8 cellular contexts compared by ENCODE assay signal in the genomic region with DNA sequence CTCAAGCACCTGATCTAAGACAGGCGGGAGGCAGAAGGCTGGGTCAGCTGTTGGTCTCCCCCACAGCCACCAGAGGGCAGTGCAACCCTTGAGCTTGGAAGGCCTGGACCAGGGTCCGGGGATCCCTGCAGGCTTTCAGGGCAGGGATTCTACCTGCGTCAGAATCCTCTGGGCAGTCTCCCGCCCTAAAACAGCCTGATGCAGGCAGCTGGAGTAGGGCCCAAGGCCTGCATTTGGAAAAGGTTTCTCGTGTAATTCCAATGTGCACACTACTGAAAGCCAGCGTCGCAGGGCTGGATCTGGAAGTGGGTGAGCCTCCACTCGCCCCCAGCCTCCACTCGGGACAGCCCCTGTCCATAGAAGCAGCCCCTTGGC. TPM values are rescaled to one million over a fixed set of nuclear protein-coding genes. Genes with fewer than 3 reads are reported as not detected.
DNase-seq lines count a peak whose midpoint lies in the region; ATAC-seq and TF ChIP-seq lines count a peak whose summit lies in the region.

No MANE protein-coding gene starts in this region.

- TF ChIP-seq CTCF in lung (IDR thresholded peaks at IDR 0.05; ENCODE audit: control extremely low read depth, extremely low read depth) = peak; percentile 53

- no peak overlapping the region for H3K27ac ChIP-seq in lung (ENCODE audit: low read depth in 1 of 2, low read length in 1 of 2)

- 59 to 64% methylated on average over 9 of the region's 9 CpGs for WGBS in lung, 2 donors

- peak; percentile 46 for DNase-seq in COR-L47 (lab: John Stamatoyannopoulos, UW)
- DNase-seq in HCEC 1CT = peak; percentile 34
- DNase-seq in NCI-H226 = peak; percentile 26
- DNase-seq in activated CD4-positive, alpha-beta T cell treated with anti-CD3 and anti-CD28 coated beads, Interleukin-2, amount 50 U/mL, for 24 hours (ENCODE audit: low read depth in 1 of 2, low spot score in 1 of 2) = peak; percentile 50 to 63
- peak; percentile 36 to 73 for DNase-seq in dermis microvascular lymphatic vessel endothelial cell (ENCODE audit: low read depth in 2 of 2)
- DNase-seq in lung (ENCODE audit: low spot score) = peak; percentile 60
- peak; percentile 21 to 30 for DNase-seq in stimulated activated CD8-positive, alpha-beta memory T cell treated with anti-CD3 and anti-CD28 coated beads, Interleukin-2, amount 100 ng/mL, for 1 hour (ENCODE audit: low read depth in 2 of 2)
- no peak for DNase-seq in amniotic stem cell (lab: John Stamatoyannopoulos, UW)

- H3K27me3 ChIP-seq in lung (ENCODE audit: control insufficient read depth, insufficient read depth) = no peaks in the 10 kb centered on the region

- H3K9me3 ChIP-seq in lung (ENCODE audit: control insufficient read depth in 2 of 2, insufficient read depth in 1 of 2, low read length in 1 of 2) = peaks cover 0 to 2% of the 10 kb centered on the region in 2 donors

- H3K4me1 ChIP-seq in lung (ENCODE audit: control insufficient read depth in 2 of 2, insufficient read depth in 2 of 2, low read length in 2 of 2) = no peaks in the 10 kb centered on the region

- ATAC-seq in lung (ENCODE audit: insufficient read depth, low FRiP score) = no peak

- H3K4me3 ChIP-seq in lung = no peak overlapping the region

- peaks cover 0 to 31% of the 10 kb centered on the region in 2 donors for H3K36me3 ChIP-seq in lung (ENCODE audit: control insufficient read depth in 2 of 2, insufficient read depth in 2 of 2, low read length in 2 of 2)

RNA-seq across cellular contexts. Expression of a gene that starts 31.8 kb away (rescaled TPM):
- total RNA-seq in dermis microvascular lymphatic vessel endothelial cell (49.7 and 63.1 TPM in 2 replicates), lung (10 to 100 TPM; 37.4 to 37.6 TPM)
- 100 to 1,000 TPM in 1 of 2 donors, 10 to 100 TPM in 1; 13.1 to 179 TPM for polyA plus RNA-seq in lung
